Comparison of ENCODE assay signal across 17 cellular contexts in the genomic region with DNA sequence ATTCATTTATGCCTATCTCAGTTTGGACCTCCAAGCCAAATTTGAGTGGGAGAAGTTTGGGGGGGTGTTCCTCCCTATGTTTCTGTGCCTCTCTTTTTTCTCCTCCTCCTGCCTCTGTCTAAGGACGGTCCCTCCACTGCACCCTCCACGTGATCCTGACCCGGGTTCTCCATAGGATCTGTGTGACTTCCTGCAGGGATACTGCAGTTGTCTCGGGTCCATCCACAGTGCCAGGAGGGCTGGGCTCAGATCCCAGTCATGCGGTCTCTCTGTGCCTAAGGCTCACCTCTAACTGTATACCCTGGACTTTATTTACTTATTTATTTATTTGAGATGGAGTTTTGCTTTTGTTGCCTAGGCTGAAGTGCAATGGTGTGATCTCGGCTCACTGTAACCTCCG.
A peak's percentile ranks its signal among the peaks of the same experiment; 100 is the strongest.
DNase-seq lines count a peak whose midpoint lies in the region; ATAC-seq lines count a peak whose summit lies in the region.
"Had no signal": no experiment of that assay in that cellular context is flagged by ENCODE, and none has a peak within 500 bp of the region (broad histone marks: within the 10 kb centered on the region; RNA-seq: fewer than 3 reads in every experiment).

No MANE protein-coding gene starts in this region.

- no peaks in the 10 kb centered on the region for H3K27me3 Mint-ChIP-seq in activated CD8-positive, alpha-beta memory T cell treated with anti-CD3 and anti-CD28 coated beads, Interleukin-2, amount 10 ng/mL, durations not matched to agents 7 days and 5 days

- H3K36me3 Mint-ChIP-seq in activated CD8-positive, alpha-beta memory T cell treated with anti-CD3 and anti-CD28 coated beads, Interleukin-2, amount 10 ng/mL, durations not matched to agents 7 days and 5 days: no peaks in the 10 kb centered on the region
- H3K36me3 Mint-ChIP-seq: CD14-positive monocyte; CD8-positive, alpha-beta memory T cell had no signal

- no peaks in the 10 kb centered on the region for H3K9me3 Mint-ChIP-seq in activated CD8-positive, alpha-beta memory T cell treated with anti-CD3 and anti-CD28 coated beads, Interleukin-2, amount 10 ng/mL, durations not matched to agents 7 days and 5 days (ENCODE audit: low read depth)
- H3K9me3 Mint-ChIP-seq: CD4-positive, alpha-beta T cell; GM23338 had no signal

- peak; percentile 1 for DNase-seq in activated CD8-positive, alpha-beta memory T cell treated with anti-CD3 and anti-CD28 coated beads, Interleukin-2, amount 50 U/mL, for 48 hours
- no peak for DNase-seq in activated CD8-positive, alpha-beta memory T cell treated with anti-CD3 and anti-CD28 coated beads, Interleukin-2, amount 10 ng/mL, durations not matched to agents 7 days and 5 days
- peak; percentile 15 for DNase-seq in cardiac septum (ENCODE audit: low spot score)
- DNase-seq in Right ventricle myocardium inferior (ENCODE audit: missing footprints): no peak
- DNase-seq in left lobe of liver (ENCODE audit: low spot score): peak; percentile 15
- no peak for DNase-seq in DMS79 treated with DMSO at 0.1 percent for 48 hours (lab: John Stamatoyannopoulos, UW)
- DNase-seq in NCI-H748 treated with DMSO at 0.1 percent for 48 hours (lab: John Stamatoyannopoulos, UW): no peak
- DNase-seq in kidney tubule cell (ENCODE audit: low spot score): no peak
- DNase-seq: CD4-positive, alpha-beta T cell; CD8-positive, alpha-beta memory T cell; DMS 273 treated with DMSO at 0.1 percent for 48 hours; DMS79; GF-D8; HFFc6 had no signal

- CTCF ChIA-PET in activated CD8-positive, alpha-beta memory T cell treated with anti-CD3 and anti-CD28 coated beads, Interleukin-2, amount 10 ng/mL, durations not matched to agents 7 days and 5 days (lab: Charles Lee): no interaction called here

- no peaks in the 10 kb centered on the region for H3K4me1 Mint-ChIP-seq in activated CD8-positive, alpha-beta memory T cell treated with anti-CD3 and anti-CD28 coated beads, Interleukin-2, amount 10 ng/mL, durations not matched to agents 7 days and 5 days
- H3K4me1 Mint-ChIP-seq: B cell; CD14-positive monocyte; CD8-positive, alpha-beta memory T cell had no signal

- H3K27ac Mint-ChIP-seq in activated CD8-positive, alpha-beta memory T cell treated with anti-CD3 and anti-CD28 coated beads, Interleukin-2, amount 10 ng/mL, durations not matched to agents 7 days and 5 days: no peak overlapping the region
- H3K27ac Mint-ChIP-seq: B cell; CD4-positive, alpha-beta T cell; CD8-positive, alpha-beta memory T cell; GM23338; HFFc6 had no signal

- no peak for ATAC-seq in activated CD8-positive, alpha-beta memory T cell treated with anti-CD3 and anti-CD28 coated beads, Interleukin-2, amount 10 ng/mL, durations not matched to agents 7 days and 5 days
- ATAC-seq in Right ventricle myocardium inferior (no peak), left lobe of liver (no peak)
- ATAC-seq: GM23338 had no signal

- H3K4me3 Mint-ChIP-seq in activated CD8-positive, alpha-beta memory T cell treated with anti-CD3 and anti-CD28 coated beads, Interleukin-2, amount 10 ng/mL, durations not matched to agents 7 days and 5 days: no peak overlapping the region
- H3K4me3 Mint-ChIP-seq: B cell; CD14-positive monocyte; CD4-positive, alpha-beta T cell; CD8-positive, alpha-beta memory T cell; GM23338; HFFc6 had no signal

- intact Hi-C loops in cardiac septum (cut with DNase I) (no loop called here), Right ventricle myocardium inferior (cut with DNase I) (no loop called here)

Comparison
In these comparisons a context has a peak if more than half of its experiments do, and no peak if none do; other contexts are left out.
1. DNase-seq: peak in activated CD8-positive, alpha-beta memory T cell treated with anti-CD3 and anti-CD28 coated beads, Interleukin-2, amount 50 U/mL, for 48 hours (single experiment), cardiac septum (single experiment) and left lobe of liver (single experiment); none in activated CD8-positive, alpha-beta memory T cell treated with anti-CD3 and anti-CD28 coated beads, Interleukin-2, amount 10 ng/mL, durations not matched to agents 7 days and 5 days (single experiment), Right ventricle myocardium inferior (single experiment), DMS79 treated with DMSO at 0.1 percent for 48 hours (single experiment), NCI-H748 treated with DMSO at 0.1 percent for 48 hours (single experiment) and kidney tubule cell (single experiment).